ENCODE assay signal across 8 cellular contexts in the genomic region with DNA sequence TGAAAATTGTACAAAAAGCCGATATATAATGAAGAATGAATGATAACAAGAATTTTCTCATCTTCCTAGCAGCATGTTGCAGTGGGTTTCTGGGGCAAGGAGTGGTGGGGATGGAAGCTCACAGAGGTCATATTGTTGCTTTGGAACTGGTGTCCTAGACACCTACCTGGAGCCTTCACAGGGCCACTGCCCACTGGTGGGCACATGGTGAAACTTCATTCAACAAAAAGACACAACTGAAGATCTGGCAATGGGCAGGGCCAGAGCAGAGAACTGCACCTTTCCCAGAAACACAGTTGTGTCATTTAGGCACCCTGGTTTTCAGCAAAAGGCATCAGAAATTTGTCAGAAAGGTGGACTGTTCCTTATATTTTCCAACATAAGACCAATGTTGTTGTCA.
DNase-seq lines count a peak whose midpoint lies in the region; ATAC-seq, FAIRE-seq and TF ChIP-seq lines count a peak whose summit lies in the region.

No MANE protein-coding gene starts in this region.

- no peaks in the 10 kb centered on the region for H3K27me3 ChIP-seq in gastroesophageal sphincter

- TF ChIP-seq RAD21 in A549 (conservative IDR thresholded peaks at IDR 0.05 in 1 of 2, IDR thresholded peaks at IDR 0.05 in 1 of 2): no peak

- H3K27ac ChIP-seq in A549 (no peak overlapping the region), gastroesophageal sphincter (no peak overlapping the region)

- TF ChIP-seq EP300 in A549 (IDR thresholded peaks at IDR 0.05) (no peak), gastroesophageal sphincter (IDR thresholded peaks at IDR 0.05) (no peak)

- ATAC-seq in A549 (peak in 1 of 2 experiments; percentile 72; a peak in 3 of 6 replicates), GM18502 (IDR thresholded peaks at IDR 0.05; ENCODE audit: poor library complexity, unreplicated experiment) (peak; percentile 47), GM21447 (IDR thresholded peaks at IDR 0.05; ENCODE audit: unreplicated experiment) (no peak), HG03159 (IDR thresholded peaks at IDR 0.05; ENCODE audit: unreplicated experiment) (no peak), gastroesophageal sphincter (no peak)

- DNase-seq in A549 (ENCODE audit: low read depth in 1 of 2, low spot score in 1 of 2) (peak; percentile 4 to 40), NCI-H69 (lab: John Stamatoyannopoulos, UW) (peak; percentile 88), fibroblast of mammary gland (ENCODE audit: low read depth) (peak; percentile 50), NCI-H2029 treated with DMSO at 0.1 percent for 48 hours (lab: John Stamatoyannopoulos, UW) (no peak)

- 58% methylated on average over 1 of the region's 1 CpG for WGBS in A549 (ENCODE audit: missing lambda C conversion rate)
- WGBS in gastroesophageal sphincter (ENCODE audit: low coverage in 1 of 2), 2 donors: 94 to 100% methylated on average over 1 of the region's 1 CpG

- FAIRE-seq in A549 (lab: Jason Lieb, UNC): no peak

- CTCF ChIA-PET in A549 (lab: Yijun Ruan, JAX): interaction anchor here (1.1 to 1.6 kb wide), 5 partner anchors 10 to 200 kb away, joined by 3 to 4 read pairs (median 4); partner anchors contain the start of gene FHOD3

- H3K9me3 ChIP-seq in A549: no peaks in the 10 kb centered on the region
- no peaks in the 10 kb centered on the region for H3K9me3 ChIP-seq in gastroesophageal sphincter

- H3K36me3 ChIP-seq in gastroesophageal sphincter: no peaks in the 10 kb centered on the region

- no peak overlapping the region for H3K4me2 ChIP-seq in A549

- H3K4me3 ChIP-seq in A549: no peak overlapping the region
- H3K4me3 ChIP-seq in fibroblast of mammary gland (ENCODE audit: control insufficient read depth, low read depth, low read length): no peak overlapping the region
- H3K4me3 ChIP-seq in gastroesophageal sphincter: no peak overlapping the region

- no peak for TF ChIP-seq POLR2A in A549 (IDR thresholded peaks at IDR 0.05; ENCODE audit: low read length)
- TF ChIP-seq POLR2A in gastroesophageal sphincter (IDR thresholded peaks at IDR 0.05): no peak

- POLR2A ChIA-PET in A549 (lab: Yijun Ruan, JAX): no interaction called here

- no peaks in the 10 kb centered on the region for H3K4me1 ChIP-seq in A549
- H3K4me1 ChIP-seq in gastroesophageal sphincter: peaks cover 0 to 15% (median 0%) of the 10 kb centered on the region in 3 donors

- TF ChIP-seq CTCF in A549 (IDR thresholded peaks at IDR 0.05) (no peak), fibroblast of mammary gland (conservative IDR thresholded peaks at IDR 0.05; ENCODE audit: control insufficient read depth, insufficient read depth, low read depth, low read length) (peak; percentile 61), gastroesophageal sphincter (IDR thresholded peaks at IDR 0.05) (no peak)

TF ChIP-seq in A549, 52 proteins besides CTCF, POLR2A, EP300 and RAD21:
- TF ChIP-seq SMC3 (IDR thresholded peaks at IDR 0.05) (peak; percentile 22; the same call in 1 of the 3 replicates), CEBPB (IDR thresholded peaks at IDR 0.05) (no peak)
